In genomic region chr17:1488826-1489275, GRCh38 we compare ENCODE assay signal across 9 cellular contexts. TPM values are rescaled to one million over a fixed set of nuclear protein-coding genes. Genes with fewer than 3 reads are reported as not detected.
A peak's percentile ranks its signal among the peaks of the same experiment; 100 is the strongest.
DNase-seq lines count a peak whose midpoint lies in the region; ATAC-seq and TF ChIP-seq lines count a peak whose summit lies in the region.
"Had no signal": no experiment of that assay in that cellular context is flagged by ENCODE, and none has a peak within 500 bp of the region (broad histone marks: within the 10 kb centered on the region; RNA-seq: fewer than 3 reads in every experiment).

No MANE protein-coding gene starts in this region.

- H3K9me3 ChIP-seq in heart left ventricle (no peaks in the 10 kb centered on the region), muscle layer of colon (ENCODE audit: low read length) (no peaks in the 10 kb centered on the region), uterus (no peaks in the 10 kb centered on the region)

- H3K27me3 ChIP-seq in heart left ventricle (no peaks in the 10 kb centered on the region), muscle layer of colon (ENCODE audit: control insufficient read depth in 1 of 2, insufficient read depth in 2 of 2, low read length in 2 of 2) (no peaks in the 10 kb centered on the region), uterus (no peaks in the 10 kb centered on the region)

- H3K4me3 ChIP-seq in heart left ventricle (peak overlapping the region in 11 of 12 donors; percentile 26 to 85 (median 72)), muscle layer of colon (ENCODE audit: low read depth in 1 of 2, low read length in 2 of 2) (peak overlapping the region; percentile 38 to 77), uterus (peak overlapping the region; percentile 47 to 67)

- 36 to 48% (median 41%) methylated on average over 2 to 7 of the region's 7 CpGs for WGBS in heart left ventricle, 4 donors

- TF ChIP-seq CTCF in heart left ventricle (IDR thresholded peaks at IDR 0.05) (no peak), uterus (IDR thresholded peaks at IDR 0.05) (no peak)

- H3K4me1 ChIP-seq in heart left ventricle = peaks cover 12 to 86% (median 73%) of the 10 kb centered on the region in 12 donors
- H3K4me1 ChIP-seq in muscle layer of colon (ENCODE audit: insufficient read depth, low read length) = peaks cover 56% of the 10 kb centered on the region
- H3K4me1 ChIP-seq in uterus = peaks cover 0 to 42% of the 10 kb centered on the region in 2 donors

- H3K9ac ChIP-seq in muscle layer of colon (ENCODE audit: low read length) = peak overlapping the region; percentile 74

- intact Hi-C loops in heart left ventricle (cut with DNase I) = loop anchor here in 3 of 10 donors (2.0 to 10.0 kb wide), 2 partner anchors 22 to 156 kb away; partner anchors contain the start of genes RILP (in 2 of the 3) and SCARF1 (in 2 of the 3)
- intact Hi-C loops in Right ventricle myocardium inferior (cut with DNase I) = no loop called here
- intact Hi-C loops in uterus (cut with DNase I; ENCODE audit: low total_unique reads) = no loop called here

- no peak for DNase-seq in heart left ventricle
- DNase-seq in Right ventricle myocardium inferior (ENCODE audit: missing footprints) = no peak
- no peak for DNase-seq in caudate nucleus (lab: John Stamatoyannopoulos, UW)
- no peak for DNase-seq in uterus
- DNase-seq in activated CD4-positive, alpha-beta T cell treated with anti-CD3 and anti-CD28 coated beads for 1 hour = no peak
- DNase-seq: DMS 273 treated with DMSO at 0.1 percent for 48 hours had no signal

- H3K36me3 ChIP-seq in heart left ventricle (peaks cover 0 to 5% (median 3%) of the 10 kb centered on the region in 9 donors), muscle layer of colon (ENCODE audit: insufficient read depth, low read length) (no peaks in the 10 kb centered on the region), uterus (no peaks in the 10 kb centered on the region)

- ATAC-seq in heart left ventricle = no peak
- ATAC-seq in Right ventricle myocardium inferior = no peak
- no peak for ATAC-seq in HG02610 (IDR thresholded peaks at IDR 0.05; ENCODE audit: unreplicated experiment)
- no peak for ATAC-seq in HG03439 (IDR thresholded peaks at IDR 0.05; ENCODE audit: unreplicated experiment)

- no peak for TF ChIP-seq POLR2A in heart left ventricle (IDR thresholded peaks at IDR 0.05)
- no peak for TF ChIP-seq POLR2A in uterus (IDR thresholded peaks at IDR 0.05)

- H3K27ac ChIP-seq in heart left ventricle (peak overlapping the region; percentile 94 to 100 (median 99)), caudate nucleus (ENCODE audit: low read depth, low read length) (peak overlapping the region; percentile 54), muscle layer of colon (ENCODE audit: low read depth, low read length) (peak overlapping the region; percentile 94), uterus (peak overlapping the region; percentile 98 to 99)

RNA-seq across cellular contexts. Expression of gene MYO1C, which starts 3.6 kb away (rescaled TPM):
- total RNA-seq in heart left ventricle (100 to 1,000 TPM; 127 to 259 (median 174) TPM), Right ventricle myocardium inferior (196 TPM), uterus (100 to 1,000 TPM in 2 of 4 donors, 10 to 100 TPM in 2; 89.1 to 276 (median 116) TPM)
- 100 to 1,000 TPM in 1 of 2 donors, 10 to 100 TPM in 1; 89.6 to 188 TPM for polyA plus RNA-seq in heart left ventricle

RNA-seq across cellular contexts. Expression of gene INPP5K, which starts 27.6 kb away (rescaled TPM):
- 100 to 1,000 TPM in 1 of 9 donors, 10 to 100 TPM in 8; 28.4 to 128 (median 33.4) TPM for total RNA-seq in heart left ventricle
- polyA plus RNA-seq in heart left ventricle = 10 to 100 TPM; 21.9 to 68.4 TPM
- 35.4 TPM for total RNA-seq in Right ventricle myocardium inferior
- 10 to 100 TPM; 14.1 to 49.3 (median 31.4) TPM for total RNA-seq in uterus

RNA-seq across cellular contexts. Expression of gene CRK, which starts 32.8 kb away (rescaled TPM):
- total RNA-seq in heart left ventricle (10 to 100 TPM; 28.8 to 47.0 (median 42.2) TPM), Right ventricle myocardium inferior (43.9 TPM), uterus (100 to 1,000 TPM in 1 of 4 donors, 10 to 100 TPM in 3; 34.6 to 118 (median 57.3) TPM)
- polyA plus RNA-seq in heart left ventricle = 10 to 100 TPM; 17.0 to 49.0 TPM
